In the genomic region with DNA sequence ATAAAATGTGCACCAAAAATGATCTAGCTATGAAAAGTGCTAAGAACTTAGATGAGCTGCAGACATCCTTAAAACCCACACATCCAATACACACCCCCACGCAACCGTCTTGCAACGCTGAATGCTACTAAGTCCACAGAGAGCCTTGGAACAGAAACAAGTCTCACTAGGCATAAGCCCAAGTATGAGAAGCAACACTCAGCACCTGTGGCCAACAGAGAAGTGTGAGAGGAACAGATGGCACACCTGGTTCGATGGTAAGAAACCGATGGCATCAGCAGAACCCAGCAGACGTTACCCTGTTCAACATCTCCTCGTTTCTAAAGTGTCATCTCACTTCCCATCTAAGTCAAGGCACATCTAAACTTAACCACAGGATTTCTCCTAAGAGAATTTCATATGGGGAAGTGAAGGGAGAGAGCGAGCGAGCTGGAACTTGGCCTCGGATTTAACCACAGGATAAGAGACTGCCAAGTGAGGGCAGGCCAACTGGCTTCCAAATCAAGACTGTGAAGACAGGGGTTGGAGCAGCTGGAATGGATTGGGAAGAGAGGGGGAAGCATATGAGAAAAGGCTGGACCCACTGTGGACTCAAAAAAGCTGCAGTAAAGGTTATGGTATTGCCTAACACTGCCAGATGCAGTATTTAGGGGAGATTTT, we compare ENCODE assay signal across 11 cellular contexts. TPM values are rescaled to one million over a fixed set of nuclear protein-coding genes. Genes with fewer than 3 reads are reported as not detected.
DNase-seq lines count a peak whose midpoint lies in the region; ATAC-seq and TF ChIP-seq lines count a peak whose summit lies in the region.
"Had no signal": no experiment of that assay in that cellular context is flagged by ENCODE, and none has a peak within 500 bp of the region (broad histone marks: within the 10 kb centered on the region; RNA-seq: fewer than 3 reads in every experiment).

No MANE protein-coding gene starts in this region.

- H3K27ac ChIP-seq in CD4-positive, alpha-beta T cell (ENCODE audit: low read depth, low read length) = no peak overlapping the region
- H3K27ac ChIP-seq in VCaP = 0 out of 2 replicates have a peak overlapping the region, but pooled peaks have one; percentile 5

- no peak for TF ChIP-seq CTCF in CD4-positive, alpha-beta T cell (IDR thresholded peaks at IDR 0.05)
- no peak for TF ChIP-seq CTCF in VCaP (conservative IDR thresholded peaks at IDR 0.05)

- no peak for TF ChIP-seq POLR2A in erythroblast (IDR thresholded peaks at IDR 0.05; ENCODE audit: low read length)

- no peaks in the 10 kb centered on the region for H3K9me3 ChIP-seq in CD4-positive, alpha-beta T cell (ENCODE audit: control insufficient read depth, low read length)

- H3K36me3 Mint-ChIP-seq in CD4-positive, alpha-beta T cell (ENCODE audit: low read depth) = peaks cover 85% of the 10 kb centered on the region

- no peak overlapping the region for H3K4me3 Mint-ChIP-seq in CD4-positive, alpha-beta T cell
- H3K4me3 Mint-ChIP-seq: activated B cell treated with CpG ODN at 0.5 μM for 24 hours had no signal

- ATAC-seq in CD4-positive, alpha-beta T cell (ENCODE audit: poor library complexity) = no peak
- ATAC-seq in Right ventricle myocardium inferior (peak; percentile 95), SK-N-SH treated with all-trans-retinoic acid at 6 μM for 48 hours (no peak), HG02610 (IDR thresholded peaks at IDR 0.05; ENCODE audit: unreplicated experiment) (no peak)

- DNase-seq in CD4-positive, alpha-beta T cell = no peak
- DNase-seq in Right ventricle myocardium inferior (ENCODE audit: missing footprints) (peak; percentile 76), posterior vena cava (ENCODE audit: low spot score) (peak; percentile 94), erythroblast (lab: John Stamatoyannopoulos, UW) (no peak), T1000 (lab: John Stamatoyannopoulos, UW) (no peak)
- DNase-seq: activated B cell treated with CpG ODN at 0.5 μM for 24 hours, EL had no signal

- no peaks in the 10 kb centered on the region for H3K27me3 ChIP-seq in CD4-positive, alpha-beta T cell (ENCODE audit: control insufficient read depth, insufficient read depth, low read length)

- no peaks in the 10 kb centered on the region for H3K27me3 Mint-ChIP-seq in CD4-positive, alpha-beta T cell
- H3K27me3 Mint-ChIP-seq: activated B cell treated with CpG ODN at 0.5 μM for 24 hours had no signal

- POLR2A ChIA-PET in CD4-positive, alpha-beta T cell (lab: Charles Lee) = no interaction called here

- CTCF ChIA-PET in CD4-positive, alpha-beta T cell (lab: Charles Lee) = no interaction called here

- peaks cover 25% of the 10 kb centered on the region for H3K4me1 Mint-ChIP-seq in CD4-positive, alpha-beta T cell (ENCODE audit: low read depth)
- H3K4me1 Mint-ChIP-seq: activated B cell treated with CpG ODN at 0.5 μM for 24 hours had no signal

- intact Hi-C loops in CD4-positive, alpha-beta T cell (cut with DNase I, micrococcal nuclease) = loop anchor here in 1 of 2 experiments (10.0 kb wide), 1 partner anchor 78 kb away; no protein-coding TSS in a partner anchor
- intact Hi-C loops in Right ventricle myocardium inferior (cut with DNase I) = loop anchor here (2.0 to 5.0 kb wide), 2 partner anchors 39 to 60 kb away; partner anchors contain the start of gene NXPH3
- intact Hi-C loops in posterior vena cava (cut with DNase I) = loop anchor here in 1 of 2 donors (10.0 kb wide), 1 partner anchor 58 kb away; the partner anchor contains the start of gene SPOP

- H3K9me3 Mint-ChIP-seq in CD4-positive, alpha-beta T cell = no peaks in the 10 kb centered on the region
- H3K9me3 Mint-ChIP-seq: activated B cell treated with CpG ODN at 0.5 μM for 24 hours had no signal

- peak overlapping the region; percentile 30 for H3K27ac Mint-ChIP-seq in CD4-positive, alpha-beta T cell
- H3K27ac Mint-ChIP-seq: activated B cell treated with CpG ODN at 0.5 μM for 24 hours had no signal

TF ChIP-seq in SK-N-SH treated with all-trans-retinoic acid at 6 μM for 48 hours, 23 proteins besides CTCF, POLR2A, EP300 and RAD21 (continues in another document):
- TF ChIP-seq, protein P1, sequence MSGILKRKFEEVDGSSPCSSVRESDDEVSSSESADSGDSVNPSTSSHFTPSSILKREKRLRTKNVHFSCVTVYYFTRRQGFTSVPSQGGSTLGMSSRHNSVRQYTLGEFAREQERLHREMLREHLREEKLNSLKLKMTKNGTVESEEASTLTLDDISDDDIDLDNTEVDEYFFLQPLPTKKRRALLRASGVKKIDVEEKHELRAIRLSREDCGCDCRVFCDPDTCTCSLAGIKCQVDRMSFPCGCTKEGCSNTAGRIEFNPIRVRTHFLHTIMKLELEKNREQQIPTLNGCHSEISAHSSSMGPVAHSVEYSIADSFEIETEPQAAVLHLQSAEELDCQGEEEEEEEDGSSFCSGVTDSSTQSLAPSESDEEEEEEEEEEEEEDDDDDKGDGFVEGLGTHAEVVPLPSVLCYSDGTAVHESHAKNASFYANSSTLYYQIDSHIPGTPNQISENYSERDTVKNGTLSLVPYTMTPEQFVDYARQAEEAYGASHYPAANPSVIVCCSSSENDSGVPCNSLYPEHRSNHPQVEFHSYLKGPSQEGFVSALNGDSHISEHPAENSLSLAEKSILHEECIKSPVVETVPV (CRISPR knock-in tag; IDR thresholded peaks at IDR 0.05) = no peak
- TF ChIP-seq POU6F1 (CRISPR knock-in tag; IDR thresholded peaks at IDR 0.05; ENCODE audit: borderline replicate concordance, low read depth) = no peak
- no peak for TF ChIP-seq BACH2 (CRISPR knock-in tag; IDR thresholded peaks at IDR 0.05; ENCODE audit: borderline replicate concordance)
- TF ChIP-seq ZFP30 (CRISPR knock-in tag; IDR thresholded peaks at IDR 0.05) = no peak
- TF ChIP-seq ZNF565 (CRISPR knock-in tag; conservative IDR thresholded peaks at IDR 0.05; ENCODE audit: low read depth) = no peak
- TF ChIP-seq RARB (CRISPR knock-in tag; IDR thresholded peaks at IDR 0.05) = no peak
- no peak for TF ChIP-seq PPARA (CRISPR knock-in tag; IDR thresholded peaks at IDR 0.05; ENCODE audit: borderline replicate concordance)
- TF ChIP-seq, protein P2, sequence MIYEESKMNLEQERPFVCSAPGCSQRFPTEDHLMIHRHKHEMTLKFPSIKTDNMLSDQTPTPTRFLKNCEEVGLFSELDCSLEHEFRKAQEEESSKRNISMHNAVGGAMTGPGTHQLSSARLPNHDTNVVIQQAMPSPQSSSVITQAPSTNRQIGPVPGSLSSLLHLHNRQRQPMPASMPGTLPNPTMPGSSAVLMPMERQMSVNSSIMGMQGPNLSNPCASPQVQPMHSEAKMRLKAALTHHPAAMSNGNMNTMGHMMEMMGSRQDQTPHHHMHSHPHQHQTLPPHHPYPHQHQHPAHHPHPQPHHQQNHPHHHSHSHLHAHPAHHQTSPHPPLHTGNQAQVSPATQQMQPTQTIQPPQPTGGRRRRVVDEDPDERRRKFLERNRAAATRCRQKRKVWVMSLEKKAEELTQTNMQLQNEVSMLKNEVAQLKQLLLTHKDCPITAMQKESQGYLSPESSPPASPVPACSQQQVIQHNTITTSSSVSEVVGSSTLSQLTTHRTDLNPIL (CRISPR knock-in tag; IDR thresholded peaks at IDR 0.05; ENCODE audit: low read depth) = no peak
- no peak for TF ChIP-seq ZFP3 (CRISPR knock-in tag; IDR thresholded peaks at IDR 0.05)
- TF ChIP-seq GLIS3 (CRISPR knock-in tag; IDR thresholded peaks at IDR 0.05) = no peak
- no peak for TF ChIP-seq ZC3H10 (CRISPR knock-in tag; IDR thresholded peaks at IDR 0.05)
- TF ChIP-seq OSR1 (CRISPR knock-in tag; IDR thresholded peaks at IDR 0.05) = no peak
- TF ChIP-seq PATZ1 (CRISPR knock-in tag; IDR thresholded peaks at IDR 0.05; ENCODE audit: borderline replicate concordance) = no peak
- no peak for TF ChIP-seq TCF4 (CRISPR knock-in tag; IDR thresholded peaks at IDR 0.05; ENCODE audit: borderline replicate concordance)

RNA-seq across cellular contexts. Expression of gene NXPH3, which starts 41.0 kb away (rescaled TPM):
- total RNA-seq in CD4-positive, alpha-beta T cell = not detected
- total RNA-seq in Right ventricle myocardium inferior (4.5 TPM), posterior vena cava (10 to 100 TPM; 34.8 to 57.1 TPM)
- total RNA-seq: activated B cell treated with CpG ODN at 0.5 μM for 24 hours, mononuclear cell had no signal

Comparison
In these comparisons a context has a peak if more than half of its experiments do, and no peak if none do; other contexts are left out.
1. DNase-seq: peak in Right ventricle myocardium inferior (single experiment) and posterior vena cava (single experiment); none in CD4-positive, alpha-beta T cell (0 of 10), erythroblast (0 of 2) and T1000 (single experiment).